In the genomic region with DNA sequence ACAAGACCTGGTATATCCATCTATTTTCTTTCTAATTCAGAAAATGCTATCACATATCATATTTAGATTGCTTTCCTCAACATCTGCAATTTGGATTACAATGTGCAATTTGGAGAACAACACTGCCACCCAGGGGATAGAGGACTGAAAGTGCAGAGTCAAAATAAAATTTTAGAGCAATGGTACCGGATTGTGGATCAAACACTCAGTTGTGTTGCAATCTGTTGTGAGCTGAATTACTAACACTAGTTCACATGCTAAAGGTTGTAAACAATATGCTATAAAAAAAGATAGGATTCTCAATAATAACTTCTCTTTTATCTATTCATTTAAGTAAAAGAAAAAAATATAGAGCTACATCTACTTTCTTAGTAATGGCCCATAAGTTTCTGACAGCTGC, we compare ENCODE assay signal across 8 cellular contexts. TPM values are rescaled to one million over a fixed set of nuclear protein-coding genes. Genes with fewer than 3 reads are reported as not detected.
A peak's percentile ranks its signal among the peaks of the same experiment; 100 is the strongest.
DNase-seq lines count a peak whose midpoint lies in the region; ATAC-seq and TF ChIP-seq lines count a peak whose summit lies in the region.

No MANE protein-coding gene starts in this region.

- H3K27me3 ChIP-seq in psoas muscle (ENCODE audit: insufficient read depth in 3 of 3, low read length in 2 of 3), result no peaks in the 10 kb centered on the region

- no peaks in the 10 kb centered on the region for H3K36me3 ChIP-seq in psoas muscle (ENCODE audit: insufficient read depth in 1 of 2, low read depth in 1 of 2)

- H3K4me1 ChIP-seq in psoas muscle, result no peaks in the 10 kb centered on the region

- intact Hi-C loops in psoas muscle (cut with DNase I), result loop anchor here in 1 of 2 donors (5.0 kb wide), 2 partner anchors 323 to 1293 kb away; no protein-coding TSS in a partner anchor

- TF ChIP-seq CTCF in LNCaP clone FGC (IDR thresholded peaks at IDR 0.05; ENCODE audit: control insufficient read depth, extremely low read depth, insufficient read depth), result peak; percentile 78
- peak; percentile 66 for TF ChIP-seq CTCF in fibroblast of mammary gland (conservative IDR thresholded peaks at IDR 0.05; ENCODE audit: control insufficient read depth, insufficient read depth, low read depth, low read length)
- peak; percentile 58 for TF ChIP-seq CTCF in psoas muscle (IDR thresholded peaks at IDR 0.05)

- in situ Hi-C loops in SK-MEL-5 (cut with HindIII; ENCODE audit: low pct_unique_long_range_greater_than_20kb, low sequenced_read_pairs), result no loop called here

- DNase-seq in EH (ENCODE audit: low read depth) (peak; percentile 53), LNCaP clone FGC (ENCODE audit: low read depth) (no peak), SK-MEL-5 (ENCODE audit: low read depth, low spot score) (peak; percentile 79), fibroblast of mammary gland (ENCODE audit: low read depth) (peak; percentile 70), psoas muscle (no peak), COLO829 (ENCODE audit: low spot score) (no peak)

- 3 to 5% (median 5%) methylated on average over 1 of the region's 1 CpG for WGBS in psoas muscle, 3 donors

- no peaks in the 10 kb centered on the region for H3K9me3 ChIP-seq in psoas muscle

- H3K27ac ChIP-seq in psoas muscle, result no peak overlapping the region

- ATAC-seq in GM19452 (IDR thresholded peaks at IDR 0.05; ENCODE audit: unreplicated experiment) (peak; percentile 64), psoas muscle (peak in 3 of 4 donors; percentile 43 to 77 (median 55)), GM21717 (IDR thresholded peaks at IDR 0.05; ENCODE audit: unreplicated experiment) (no peak)

- H3K4me3 ChIP-seq in LNCaP clone FGC (ENCODE audit: low read depth, low read length) (no peak overlapping the region), fibroblast of mammary gland (ENCODE audit: control insufficient read depth, low read depth, low read length) (no peak overlapping the region), psoas muscle (no peak overlapping the region)

RNA-seq across cellular contexts. Expression of a gene that starts 11.9 kb away (rescaled TPM):
- 33.5 and 37.0 TPM in 2 replicates for total RNA-seq in SK-MEL-5 (2014; rRNA removed; shearing (Covaris generic))
- polyA plus RNA-seq in SK-MEL-5 (2015; cell fraction: cytosol; rRNA removed), result 13.0 and 19.1 TPM in 2 replicates
- 11.1 and 21.5 TPM in 2 replicates for polyA plus RNA-seq in SK-MEL-5 (2015; cell fraction: nucleus; rRNA removed)
- total RNA-seq in psoas muscle, result 10 to 100 TPM in 3 of 4 donors, 1 to 10 TPM in 1; 8.5 to 13.1 (median 12.8) TPM
- polyA plus RNA-seq in psoas muscle, result 10 to 100 TPM in 1 of 3 donors, 1 to 10 TPM in 2; 5.2 to 10.0 (median 5.8) TPM

Comparison
In these comparisons a context has a peak if more than half of its experiments do, and no peak if none do; other contexts are left out.
1. DNase-seq: peak in EH (single experiment), SK-MEL-5 (single experiment) and fibroblast of mammary gland (single experiment); none in LNCaP clone FGC (single experiment), psoas muscle (0 of 2) and COLO829 (single experiment).
2. Peak in every context shown above with its lines, with median percentiles within 50 percentile points of each other: CTCF ChIP-seq.